ENCODE assay signal across 39 cellular contexts in genomic region chr6:120137492-120137891, GRCh38.
"Had no signal": no experiment of that assay in that cellular context is flagged by ENCODE, and none has a peak within 500 bp of the region (broad histone marks: within the 10 kb centered on the region; RNA-seq: fewer than 3 reads in every experiment).

No MANE protein-coding gene starts in this region.

- ATAC-seq: activated naive CD4-positive, alpha-beta T cell treated with anti-CD3 and anti-CD28 coated beads, Interleukin-2, amount 50 U/mL, for 72 hours; activated naive CD8-positive, alpha-beta T cell treated with anti-CD3 and anti-CD28 coated beads, Interleukin-2, amount 50 U/mL, for 24 hours; activated T-cell treated with anti-CD3 and anti-CD28 coated beads, Interleukin-2, amount 50 U/mL, for 4 hours; activated T-cell treated with anti-CD3 and anti-CD28 coated beads, Interleukin-2, amount 50 U/mL, for 72 hours; activated T-helper 17 cell treated with anti-CD3 and anti-CD28 coated beads, Interleukin-2, amount 50 U/mL, for 72 hours; body of pancreas had no signal

- H3K9me3 Mint-ChIP-seq: activated naive CD4-positive, alpha-beta T cell treated with anti-CD3 and anti-CD28 coated beads for 36 hours; activated naive CD4-positive, alpha-beta T cell treated with anti-CD3 and anti-CD28 coated beads, Interleukin-2, amount 10 ng/mL, durations not matched to agents 7 days and 5 days; activated naive CD4-positive, alpha-beta T cell treated with anti-CD3 and anti-CD28 coated beads, Interleukin-2, amount 50 U/mL, for 24 hours; activated naive CD4-positive, alpha-beta T cell treated with anti-CD3 and anti-CD28 coated beads, Interleukin-2, amount 50 U/mL, for 72 hours; activated naive CD8-positive, alpha-beta T cell treated with anti-CD3 and anti-CD28 coated beads for 36 hours; activated naive CD8-positive, alpha-beta T cell treated with anti-CD3 and anti-CD28 coated beads, Interleukin-2, amount 10 ng/mL, durations not matched to agents 7 days and 5 days; activated naive CD8-positive, alpha-beta T cell treated with anti-CD3 and anti-CD28 coated beads, Interleukin-2, amount 50 U/mL, for 24 hours; activated T-cell treated with anti-CD3 and anti-CD28 coated beads, Interleukin-2, amount 50 U/mL, for 24 hours; activated T-cell treated with anti-CD3 and anti-CD28 coated beads, Interleukin-2, amount 50 U/mL, for 4 hours; activated T-cell treated with anti-CD3 and anti-CD28 coated beads, Interleukin-2, amount 50 U/mL, for 72 hours; activated T-helper 1 cell treated with anti-CD3 and anti-CD28 coated beads, Interleukin-12 subunit alpha, Interleukin-12 subunit beta, Interleukin-2, Interleukin-4 antibody, amounts not matched to agents 30 ng/mL and 10 ng/mL and 1 ng/mL, durations not matched to agents 14 hours and 24 hours and 36 hours; activated T-helper 17 cell treated with anti-CD3 and anti-CD28 coated beads, Interleukin-2, amount 50 U/mL, for 72 hours; activated T-helper 2 cell treated with anti-CD3 and anti-CD28 coated beads, Interferon-gamma antibody, Interleukin-2, Interleukin-4, amounts not matched to agents 10 μg/mL and 5 μg/mL and 100 μg/mL, durations not matched to agents 14 hours and 24 hours and 36 hours; brain had no signal

- H3K4me3 Mint-ChIP-seq: activated naive CD4-positive, alpha-beta T cell treated with anti-CD3 and anti-CD28 coated beads for 36 hours; activated naive CD4-positive, alpha-beta T cell treated with anti-CD3 and anti-CD28 coated beads, Interleukin-2, amount 10 ng/mL, durations not matched to agents 7 days and 5 days; activated naive CD4-positive, alpha-beta T cell treated with anti-CD3 and anti-CD28 coated beads, Interleukin-2, amount 50 U/mL, for 24 hours; activated naive CD8-positive, alpha-beta T cell; activated naive CD8-positive, alpha-beta T cell treated with anti-CD3 and anti-CD28 coated beads for 36 hours; activated naive CD8-positive, alpha-beta T cell treated with anti-CD3 and anti-CD28 coated beads, Interleukin-2, amount 10 ng/mL, durations not matched to agents 7 days and 5 days; activated naive CD8-positive, alpha-beta T cell treated with anti-CD3 and anti-CD28 coated beads, Interleukin-2, amount 50 U/mL, for 24 hours; activated T-cell treated with anti-CD3 and anti-CD28 coated beads, Interleukin-2, amount 50 U/mL, for 24 hours; activated T-cell treated with anti-CD3 and anti-CD28 coated beads, Interleukin-2, amount 50 U/mL, for 4 hours; activated T-cell treated with anti-CD3 and anti-CD28 coated beads, Interleukin-2, amount 50 U/mL, for 72 hours; activated T-helper 1 cell treated with anti-CD3 and anti-CD28 coated beads, Interleukin-12 subunit alpha, Interleukin-12 subunit beta, Interleukin-2, Interleukin-4 antibody, amounts not matched to agents 30 ng/mL and 10 ng/mL and 1 ng/mL, durations not matched to agents 14 hours and 24 hours and 36 hours; activated T-helper 17 cell treated with anti-CD3 and anti-CD28 coated beads, Interleukin-2, amount 50 U/mL, for 72 hours; brain; central memory CD8-positive, alpha-beta T cell had no signal

- H3K36me3 ChIP-seq: adrenal gland, ascending aorta, brain microvascular endothelial cell, breast epithelium, cardiac muscle cell had no signal

- H3K4me3 ChIP-seq: adrenal gland, ascending aorta, body of pancreas, breast epithelium, cardiac muscle cell had no signal

- H3K9me3 ChIP-seq: adrenal gland, ascending aorta, body of pancreas, breast epithelium had no signal

- DNase-seq: activated effector memory CD4-positive, alpha-beta T cell treated with anti-CD3 and anti-CD28 coated beads, Interleukin-2, amount 50 U/mL, for 16 hours; activated effector memory CD4-positive, alpha-beta T cell treated with Interleukin-2 at 50 U/mL for 16 hours; activated gamma-delta T cell; activated gamma-delta T cell treated with Interleukin-2 at 50 U/mL for 16 hours; activated naive CD4-positive, alpha-beta T cell; activated naive CD4-positive, alpha-beta T cell treated with anti-CD3 and anti-CD28 coated beads for 36 hours; activated naive CD4-positive, alpha-beta T cell treated with anti-CD3 and anti-CD28 coated beads, Interleukin-2, amount 10 ng/mL, durations not matched to agents 7 days and 5 days; activated naive CD4-positive, alpha-beta T cell treated with anti-CD3 and anti-CD28 coated beads, Interleukin-2, amount 50 U/mL, for 16 hours; activated naive CD4-positive, alpha-beta T cell treated with Interleukin-2 at 50 U/mL for 16 hours; activated naive CD8-positive, alpha-beta T cell treated with anti-CD3 and anti-CD28 coated beads for 36 hours; activated naive CD8-positive, alpha-beta T cell treated with anti-CD3 and anti-CD28 coated beads, Interleukin-2, amount 10 ng/mL, durations not matched to agents 7 days and 5 days; activated naive CD8-positive, alpha-beta T cell treated with anti-CD3 and anti-CD28 coated beads, Interleukin-2, amount 50 U/mL, for 24 hours; activated T-cell treated with anti-CD3 and anti-CD28 coated beads, Interleukin-2, amount 50 U/mL, for 1 hour; activated T-cell treated with anti-CD3 and anti-CD28 coated beads, Interleukin-2, amount 50 U/mL, for 24 hours; activated T-cell treated with anti-CD3 and anti-CD28 coated beads, Interleukin-2, amount 50 U/mL, for 4 hours; activated T-cell treated with anti-CD3 and anti-CD28 coated beads, Interleukin-2, amount 50 U/mL, for 48 hours; activated T-cell treated with anti-CD3 and anti-CD28 coated beads, Interleukin-2, amount 50 U/mL, for 72 hours; adrenal gland; amniotic stem cell; amygdala; anterior cingulate cortex; aorta; body of pancreas; brain microvascular endothelial cell; central memory CD4-positive, alpha-beta T cell; cerebellar nuclear complex had no signal

- FAIRE-seq: astrocyte, bronchial epithelial cell had no signal

- H3K27me3 Mint-ChIP-seq: activated naive CD4-positive, alpha-beta T cell treated with anti-CD3 and anti-CD28 coated beads, Interleukin-2, amount 10 ng/mL, durations not matched to agents 7 days and 5 days; activated naive CD4-positive, alpha-beta T cell treated with anti-CD3 and anti-CD28 coated beads, Interleukin-2, amount 50 U/mL, for 24 hours; activated naive CD8-positive, alpha-beta T cell; activated naive CD8-positive, alpha-beta T cell treated with anti-CD3 and anti-CD28 coated beads for 36 hours; activated naive CD8-positive, alpha-beta T cell treated with anti-CD3 and anti-CD28 coated beads, Interleukin-2, amount 10 ng/mL, durations not matched to agents 7 days and 5 days; activated naive CD8-positive, alpha-beta T cell treated with anti-CD3 and anti-CD28 coated beads, Interleukin-2, amount 50 U/mL, for 24 hours; activated T-cell treated with anti-CD3 and anti-CD28 coated beads, Interleukin-2, amount 50 U/mL, for 24 hours; activated T-helper 17 cell treated with anti-CD3 and anti-CD28 coated beads, Interleukin-2, amount 50 U/mL, for 72 hours; central memory CD8-positive, alpha-beta T cell had no signal

- H3K4me1 Mint-ChIP-seq: activated naive CD4-positive, alpha-beta T cell treated with anti-CD3 and anti-CD28 coated beads, Interleukin-2, amount 10 ng/mL, durations not matched to agents 7 days and 5 days; activated naive CD4-positive, alpha-beta T cell treated with anti-CD3 and anti-CD28 coated beads, Interleukin-2, amount 50 U/mL, for 24 hours; activated naive CD8-positive, alpha-beta T cell treated with anti-CD3 and anti-CD28 coated beads for 36 hours; activated naive CD8-positive, alpha-beta T cell treated with anti-CD3 and anti-CD28 coated beads, Interleukin-2, amount 10 ng/mL, durations not matched to agents 7 days and 5 days; activated naive CD8-positive, alpha-beta T cell treated with anti-CD3 and anti-CD28 coated beads, Interleukin-2, amount 50 U/mL, for 24 hours; activated T-helper 17 cell treated with anti-CD3 and anti-CD28 coated beads, Interleukin-2, amount 50 U/mL, for 72 hours; brain; central memory CD8-positive, alpha-beta T cell had no signal

- H3K36me3 Mint-ChIP-seq: activated naive CD4-positive, alpha-beta T cell treated with anti-CD3 and anti-CD28 coated beads, Interleukin-2, amount 10 ng/mL, durations not matched to agents 7 days and 5 days; activated naive CD4-positive, alpha-beta T cell treated with anti-CD3 and anti-CD28 coated beads, Interleukin-2, amount 50 U/mL, for 24 hours; activated naive CD4-positive, alpha-beta T cell treated with anti-CD3 and anti-CD28 coated beads, Interleukin-2, amount 50 U/mL, for 72 hours; activated naive CD8-positive, alpha-beta T cell; activated naive CD8-positive, alpha-beta T cell treated with anti-CD3 and anti-CD28 coated beads for 36 hours; activated naive CD8-positive, alpha-beta T cell treated with anti-CD3 and anti-CD28 coated beads, Interleukin-2, amount 10 ng/mL, durations not matched to agents 7 days and 5 days; brain had no signal

- H3K27ac Mint-ChIP-seq: activated naive CD4-positive, alpha-beta T cell treated with anti-CD3 and anti-CD28 coated beads for 36 hours; activated naive CD4-positive, alpha-beta T cell treated with anti-CD3 and anti-CD28 coated beads, Interleukin-2, amount 10 ng/mL, durations not matched to agents 7 days and 5 days; activated naive CD4-positive, alpha-beta T cell treated with anti-CD3 and anti-CD28 coated beads, Interleukin-2, amount 50 U/mL, for 24 hours; activated naive CD4-positive, alpha-beta T cell treated with anti-CD3 and anti-CD28 coated beads, Interleukin-2, amount 50 U/mL, for 72 hours; activated naive CD8-positive, alpha-beta T cell; activated naive CD8-positive, alpha-beta T cell treated with anti-CD3 and anti-CD28 coated beads for 36 hours; activated naive CD8-positive, alpha-beta T cell treated with anti-CD3 and anti-CD28 coated beads, Interleukin-2, amount 10 ng/mL, durations not matched to agents 7 days and 5 days; activated naive CD8-positive, alpha-beta T cell treated with anti-CD3 and anti-CD28 coated beads, Interleukin-2, amount 50 U/mL, for 24 hours; activated T-cell treated with anti-CD3 and anti-CD28 coated beads, Interleukin-2, amount 50 U/mL, for 24 hours; activated T-cell treated with anti-CD3 and anti-CD28 coated beads, Interleukin-2, amount 50 U/mL, for 72 hours; activated T-helper 1 cell treated with anti-CD3 and anti-CD28 coated beads, Interleukin-12 subunit alpha, Interleukin-12 subunit beta, Interleukin-2, Interleukin-4 antibody, amounts not matched to agents 30 ng/mL and 10 ng/mL and 1 ng/mL, durations not matched to agents 14 hours and 24 hours and 36 hours; activated T-helper 17 cell treated with anti-CD3 and anti-CD28 coated beads, Interleukin-2, amount 50 U/mL, for 72 hours; activated T-helper 2 cell treated with anti-CD3 and anti-CD28 coated beads, Interferon-gamma antibody, Interleukin-2, Interleukin-4, amounts not matched to agents 10 μg/mL and 5 μg/mL and 100 μg/mL, durations not matched to agents 14 hours and 24 hours and 36 hours; brain had no signal

- H3K4me1 ChIP-seq: adrenal gland, ascending aorta, body of pancreas, breast epithelium had no signal

- H3K27ac ChIP-seq: adrenal gland, ascending aorta, body of pancreas, brain microvascular endothelial cell, breast epithelium, cardiac muscle cell had no signal

- H3K27me3 ChIP-seq: adrenal gland, ascending aorta, body of pancreas, brain microvascular endothelial cell, breast epithelium, cardiac muscle cell had no signal
